23 cellular contexts compared by ENCODE assay signal in genomic region chr11:17651681-17652080, GRCh38.
"Had no signal": no experiment of that assay in that cellular context is flagged by ENCODE, and none has a peak within 500 bp of the region (broad histone marks: within the 10 kb centered on the region; RNA-seq: fewer than 3 reads in every experiment).

No MANE protein-coding gene starts in this region.

- DNase-seq: activated CD4-positive, alpha-beta T cell treated with anti-CD3 and anti-CD28 coated beads, Interleukin-2, amount 50 U/mL, for 48 hours; activated naive CD4-positive, alpha-beta T cell treated with Interleukin-2 at 50 U/mL for 16 hours; activated naive CD8-positive, alpha-beta T cell treated with anti-CD3 and anti-CD28 coated beads for 36 hours; activated T-cell treated with anti-CD3 and anti-CD28 coated beads, Interleukin-2, amount 50 U/mL, for 48 hours; central memory CD4-positive, alpha-beta T cell; dermis blood vessel endothelial cell; effector memory CD8-positive, alpha-beta T cell; glutamatergic neuron; kidney glomerular epithelial cell; right cardiac atrium; stimulated activated CD4-positive, alpha-beta T cell treated with anti-CD3 and anti-CD28 coated beads, Interleukin-1b, Interleukin-23, amount 100 ng/mL, for 48 hours; substantia nigra; thyroid gland; upper lobe of right lung had no signal

- H3K4me3 Mint-ChIP-seq: activated naive CD8-positive, alpha-beta T cell treated with anti-CD3 and anti-CD28 coated beads for 36 hours; effector memory CD8-positive, alpha-beta T cell; mesothelial cell of epicardium; stimulated activated naive CD8-positive, alpha-beta T cell treated with anti-CD3 and anti-CD28 coated beads, Interleukin-15, Interleukin-2, amounts not matched to agents 100 ng/mL and 50 ng/mL, for 24 hours; T-helper 2 cell treated with Interferon-gamma antibody and Interleukin-4, amounts not matched to agents 5 μg/mL and 100 μg/mL, for 36 hours; WTC11 had no signal

- H3K27me3 ChIP-seq: thyroid gland had no signal

- H3K4me1 Mint-ChIP-seq: activated naive CD8-positive, alpha-beta T cell treated with anti-CD3 and anti-CD28 coated beads for 36 hours; mesothelial cell of epicardium had no signal

- H3K4me2 ChIP-seq: hepatocyte had no signal

- H3K9me3 Mint-ChIP-seq: T-helper 2 cell treated with Interferon-gamma antibody and Interleukin-4, amounts not matched to agents 5 μg/mL and 100 μg/mL, for 36 hours had no signal

- H3K9ac ChIP-seq: parathyroid adenoma had no signal

- H3K9me3 ChIP-seq: thyroid gland, upper lobe of right lung had no signal

- ATAC-seq: effector memory CD8-positive, alpha-beta T cell; left lung; right cardiac atrium; upper lobe of right lung; WTC11 had no signal

- H3K4me1 ChIP-seq: esophagus muscularis mucosa, left lung, parathyroid adenoma, thyroid gland, upper lobe of right lung had no signal

- H3K36me3 ChIP-seq: esophagus muscularis mucosa, left lung, thyroid gland, upper lobe of right lung had no signal

- H3K27ac Mint-ChIP-seq: activated naive CD8-positive, alpha-beta T cell treated with anti-CD3 and anti-CD28 coated beads for 36 hours; effector memory CD8-positive, alpha-beta T cell; mesothelial cell of epicardium; stimulated activated naive CD8-positive, alpha-beta T cell treated with anti-CD3 and anti-CD28 coated beads, Interleukin-15, Interleukin-2, amounts not matched to agents 100 ng/mL and 50 ng/mL, for 24 hours; T-helper 2 cell treated with Interferon-gamma antibody and Interleukin-4, amounts not matched to agents 5 μg/mL and 100 μg/mL, for 36 hours; WTC11 had no signal

- H3K27ac ChIP-seq: esophagus muscularis mucosa, hepatocyte, left lung, parathyroid adenoma, skin epidermis, thyroid gland, upper lobe of right lung had no signal

- H3K36me3 Mint-ChIP-seq: activated naive CD8-positive, alpha-beta T cell treated with anti-CD3 and anti-CD28 coated beads for 36 hours; mesothelial cell of epicardium had no signal

- H3K4me3 ChIP-seq: esophagus muscularis mucosa, hepatocyte, left lung, skin epidermis, thyroid gland, upper lobe of right lung had no signal
